ENCODE assay signal across 12 cellular contexts in the genomic region with DNA sequence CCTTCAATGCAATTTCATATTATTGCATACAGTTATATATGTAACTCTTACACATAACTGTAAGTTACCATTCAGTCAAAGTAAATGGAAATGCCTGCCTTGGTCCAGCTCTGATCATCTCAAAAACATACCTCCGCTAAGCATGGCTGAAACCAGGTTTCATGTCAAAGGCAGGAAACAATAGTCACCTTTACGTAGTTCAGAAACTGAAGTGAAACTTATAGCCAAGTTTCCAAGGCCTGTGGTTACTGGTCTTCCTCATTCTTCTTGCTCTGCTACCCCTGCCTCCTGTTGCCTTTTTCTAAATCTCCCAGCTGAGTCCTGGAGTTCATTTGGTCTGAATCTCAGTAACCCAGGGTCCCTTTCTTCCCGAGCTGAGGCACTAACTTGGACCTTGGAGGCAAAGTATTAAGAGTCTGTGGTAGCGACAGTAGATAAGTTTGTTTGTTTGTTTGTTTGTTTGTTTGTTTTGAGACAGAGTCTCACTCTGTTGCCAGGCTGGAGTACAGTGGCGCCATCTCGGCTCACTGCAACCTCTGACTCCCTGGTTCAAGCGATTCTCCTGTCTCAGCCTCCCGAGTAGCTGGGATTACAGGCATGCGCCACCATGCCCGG. TPM values are rescaled to one million over a fixed set of nuclear protein-coding genes. Genes with fewer than 3 reads are reported as not detected.
DNase-seq lines count a peak whose midpoint lies in the region; ATAC-seq and TF ChIP-seq lines count a peak whose summit lies in the region.
"Had no signal": no experiment of that assay in that cellular context is flagged by ENCODE, and none has a peak within 500 bp of the region (broad histone marks: within the 10 kb centered on the region; RNA-seq: fewer than 3 reads in every experiment).

No MANE protein-coding gene starts in this region.

- peak; percentile 55 for ATAC-seq in GM18508 (IDR thresholded peaks at IDR 0.05; ENCODE audit: insufficient read depth, unreplicated experiment)
- ATAC-seq in GM21528 (IDR thresholded peaks at IDR 0.05; ENCODE audit: low FRiP score, unreplicated experiment) = peak; percentile 71
- peak; percentile 38 for ATAC-seq in HG03558 (IDR thresholded peaks at IDR 0.05; ENCODE audit: extremely low read depth, unreplicated experiment)
- peak; percentile 38 for ATAC-seq in central memory CD8-positive, alpha-beta T cell (replicated peaks; ENCODE audit: extremely low read depth, poor library complexity, severe bottlenecking)
- no peak for ATAC-seq in PC-3

- H3K9me3 Mint-ChIP-seq in central memory CD8-positive, alpha-beta T cell = no peaks in the 10 kb centered on the region
- no peaks in the 10 kb centered on the region for H3K9me3 Mint-ChIP-seq in nephron progenitor cell

- no peaks in the 10 kb centered on the region for H3F3A ChIP-seq in PC-3 (ENCODE audit: low read length, unreplicated experiment)

- DNase-seq in central memory CD8-positive, alpha-beta T cell (ENCODE audit: low spot score in 2 of 2) = no peak
- DNase-seq in PC-3 (no peak), brain microvascular endothelial cell (no peak), islet precursor cell (no peak), nephron progenitor cell (no peak)
- DNase-seq: SJCRH30; stimulated activated naive CD4-positive, alpha-beta T cell treated with Interleukin-2 at 50 U/mL for 16 hours had no signal

- no peaks in the 10 kb centered on the region for H3K27me3 ChIP-seq in PC-3 (ENCODE audit: low read length)
- H3K27me3 ChIP-seq in brain microvascular endothelial cell (replicated peaks) = no peaks in the 10 kb centered on the region
- H3K27me3 ChIP-seq: SJCRH30 had no signal

- CTCF ChIA-PET in PC-3 (lab: Charles Lee) = no interaction called here

- H3K36me3 ChIP-seq in PC-3 (ENCODE audit: low read depth, low read length) (no peaks in the 10 kb centered on the region), brain microvascular endothelial cell (replicated peaks) (no peaks in the 10 kb centered on the region)
- H3K36me3 ChIP-seq: SJCRH30 had no signal

- H3K27ac Mint-ChIP-seq in central memory CD8-positive, alpha-beta T cell (ENCODE audit: low read depth) = no peak overlapping the region
- H3K27ac Mint-ChIP-seq in nephron progenitor cell = no peak overlapping the region

- H3K4me2 ChIP-seq in PC-3 (ENCODE audit: low read length) = no peak overlapping the region

- no peak overlapping the region for H2AFZ ChIP-seq in PC-3 (ENCODE audit: low read length)

- H3K9ac ChIP-seq in PC-3 (ENCODE audit: low read length) = no peak overlapping the region

- peak overlapping the region; percentile 14 for H3K4me3 Mint-ChIP-seq in central memory CD8-positive, alpha-beta T cell
- H3K4me3 Mint-ChIP-seq in nephron progenitor cell = no peak overlapping the region

- no peaks in the 10 kb centered on the region for H3K27me3 Mint-ChIP-seq in central memory CD8-positive, alpha-beta T cell
- peaks cover 9% of the 10 kb centered on the region for H3K27me3 Mint-ChIP-seq in nephron progenitor cell (ENCODE audit: low read depth, poor library complexity)

- POLR2A ChIA-PET in PC-3 (lab: Charles Lee; ENCODE audit: unreplicated experiment) = no interaction called here

- H3K9me2 ChIP-seq in PC-3 (replicated peaks; ENCODE audit: low read length) = no peaks in the 10 kb centered on the region

- H3K4me3 ChIP-seq in PC-3 (ENCODE audit: low read length) (no peak overlapping the region), brain microvascular endothelial cell (ENCODE audit: low read depth, low read length) (no peak overlapping the region)
- H3K4me3 ChIP-seq: SJCRH30 had no signal

- H3K9me3 ChIP-seq in PC-3 (ENCODE audit: low read length) = no peaks in the 10 kb centered on the region
- H3K9me3 ChIP-seq: SJCRH30 had no signal

- peaks cover 13% of the 10 kb centered on the region for H3K4me1 Mint-ChIP-seq in central memory CD8-positive, alpha-beta T cell
- no peaks in the 10 kb centered on the region for H3K4me1 Mint-ChIP-seq in nephron progenitor cell

- no peaks in the 10 kb centered on the region for H4K20me1 ChIP-seq in PC-3 (ENCODE audit: low read length)

- no peak overlapping the region for H3K27ac ChIP-seq in PC-3 (ENCODE audit: low read length)
- no peak overlapping the region for H3K27ac ChIP-seq in brain microvascular endothelial cell
- H3K27ac ChIP-seq: SJCRH30 had no signal

- in situ Hi-C loops in brain microvascular endothelial cell (cut with HindIII; ENCODE audit: low pct_ligation_motif_present, low sequenced_read_pairs) = no loop called here

- no peaks in the 10 kb centered on the region for H3K4me1 ChIP-seq in PC-3 (ENCODE audit: insufficient read depth, low read length)
- H3K4me1 ChIP-seq: SJCRH30 had no signal

- H3K79me2 ChIP-seq in PC-3 (ENCODE audit: low read length) = no peaks in the 10 kb centered on the region

- TF ChIP-seq CTCF in PC-3 (conservative IDR thresholded peaks at IDR 0.05; ENCODE audit: low read depth, low read length) (no peak), brain microvascular endothelial cell (IDR thresholded peaks at IDR 0.05; ENCODE audit: low read depth, low read length, missing control alignments) (no peak), nephron progenitor cell (IDR thresholded peaks at IDR 0.05) (no peak)

- no TSS peak for BruUV-seq in PC-3 (replicated peaks; lab: Mats Ljungman, UMichigan)

- intact Hi-C loops in PC-3 (cut with micrococcal nuclease) = no loop called here

- H3K36me3 Mint-ChIP-seq in central memory CD8-positive, alpha-beta T cell (ENCODE audit: insufficient read depth) = peaks cover 6% of the 10 kb centered on the region
- no peaks in the 10 kb centered on the region for H3K36me3 Mint-ChIP-seq in nephron progenitor cell (ENCODE audit: low read depth)

RNA-seq across cellular contexts. Expression of a gene that starts 30.8 kb away (rescaled TPM):
- total RNA-seq in PC-3 (2014; rRNA removed) = 11.6 and 11.8 TPM in 2 replicates
- total RNA-seq: dermis microvascular lymphatic vessel endothelial cell, myocyte had no signal

RNA-seq across cellular contexts. Expression of a gene that starts 46.8 kb away (rescaled TPM):
- 13.5 and 14.0 TPM in 2 replicates for total RNA-seq in PC-3 (2014; rRNA removed)
